ENCODE assay signal across 1 cellular context in the genomic region with DNA sequence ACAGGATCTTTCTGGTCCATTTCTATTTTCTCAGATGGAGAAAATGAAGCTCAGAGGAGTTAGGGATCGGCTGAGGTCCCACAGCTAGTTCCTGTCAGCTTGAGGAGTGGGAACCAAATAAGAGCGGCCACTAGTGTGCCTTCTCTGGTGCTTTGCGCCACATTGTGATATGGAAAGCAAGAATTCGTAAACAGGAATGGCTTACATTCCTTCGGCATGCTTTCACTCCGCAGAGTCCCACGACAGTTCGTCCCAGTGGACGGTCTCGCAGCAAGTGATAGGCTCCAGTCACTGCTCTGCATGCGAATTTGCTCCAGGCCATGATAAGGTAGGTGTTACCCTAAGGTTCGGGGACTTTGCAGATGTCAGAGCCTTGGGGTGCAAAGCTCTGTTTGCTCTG.
TF ChIP-seq lines count a peak whose summit lies in the region.

No MANE protein-coding gene starts in this region.

TF ChIP-seq in GM23338, 12 proteins besides CTCF, POLR2A, EP300 and RAD21 (continued from another document):
- TF ChIP-seq, protein P1, sequence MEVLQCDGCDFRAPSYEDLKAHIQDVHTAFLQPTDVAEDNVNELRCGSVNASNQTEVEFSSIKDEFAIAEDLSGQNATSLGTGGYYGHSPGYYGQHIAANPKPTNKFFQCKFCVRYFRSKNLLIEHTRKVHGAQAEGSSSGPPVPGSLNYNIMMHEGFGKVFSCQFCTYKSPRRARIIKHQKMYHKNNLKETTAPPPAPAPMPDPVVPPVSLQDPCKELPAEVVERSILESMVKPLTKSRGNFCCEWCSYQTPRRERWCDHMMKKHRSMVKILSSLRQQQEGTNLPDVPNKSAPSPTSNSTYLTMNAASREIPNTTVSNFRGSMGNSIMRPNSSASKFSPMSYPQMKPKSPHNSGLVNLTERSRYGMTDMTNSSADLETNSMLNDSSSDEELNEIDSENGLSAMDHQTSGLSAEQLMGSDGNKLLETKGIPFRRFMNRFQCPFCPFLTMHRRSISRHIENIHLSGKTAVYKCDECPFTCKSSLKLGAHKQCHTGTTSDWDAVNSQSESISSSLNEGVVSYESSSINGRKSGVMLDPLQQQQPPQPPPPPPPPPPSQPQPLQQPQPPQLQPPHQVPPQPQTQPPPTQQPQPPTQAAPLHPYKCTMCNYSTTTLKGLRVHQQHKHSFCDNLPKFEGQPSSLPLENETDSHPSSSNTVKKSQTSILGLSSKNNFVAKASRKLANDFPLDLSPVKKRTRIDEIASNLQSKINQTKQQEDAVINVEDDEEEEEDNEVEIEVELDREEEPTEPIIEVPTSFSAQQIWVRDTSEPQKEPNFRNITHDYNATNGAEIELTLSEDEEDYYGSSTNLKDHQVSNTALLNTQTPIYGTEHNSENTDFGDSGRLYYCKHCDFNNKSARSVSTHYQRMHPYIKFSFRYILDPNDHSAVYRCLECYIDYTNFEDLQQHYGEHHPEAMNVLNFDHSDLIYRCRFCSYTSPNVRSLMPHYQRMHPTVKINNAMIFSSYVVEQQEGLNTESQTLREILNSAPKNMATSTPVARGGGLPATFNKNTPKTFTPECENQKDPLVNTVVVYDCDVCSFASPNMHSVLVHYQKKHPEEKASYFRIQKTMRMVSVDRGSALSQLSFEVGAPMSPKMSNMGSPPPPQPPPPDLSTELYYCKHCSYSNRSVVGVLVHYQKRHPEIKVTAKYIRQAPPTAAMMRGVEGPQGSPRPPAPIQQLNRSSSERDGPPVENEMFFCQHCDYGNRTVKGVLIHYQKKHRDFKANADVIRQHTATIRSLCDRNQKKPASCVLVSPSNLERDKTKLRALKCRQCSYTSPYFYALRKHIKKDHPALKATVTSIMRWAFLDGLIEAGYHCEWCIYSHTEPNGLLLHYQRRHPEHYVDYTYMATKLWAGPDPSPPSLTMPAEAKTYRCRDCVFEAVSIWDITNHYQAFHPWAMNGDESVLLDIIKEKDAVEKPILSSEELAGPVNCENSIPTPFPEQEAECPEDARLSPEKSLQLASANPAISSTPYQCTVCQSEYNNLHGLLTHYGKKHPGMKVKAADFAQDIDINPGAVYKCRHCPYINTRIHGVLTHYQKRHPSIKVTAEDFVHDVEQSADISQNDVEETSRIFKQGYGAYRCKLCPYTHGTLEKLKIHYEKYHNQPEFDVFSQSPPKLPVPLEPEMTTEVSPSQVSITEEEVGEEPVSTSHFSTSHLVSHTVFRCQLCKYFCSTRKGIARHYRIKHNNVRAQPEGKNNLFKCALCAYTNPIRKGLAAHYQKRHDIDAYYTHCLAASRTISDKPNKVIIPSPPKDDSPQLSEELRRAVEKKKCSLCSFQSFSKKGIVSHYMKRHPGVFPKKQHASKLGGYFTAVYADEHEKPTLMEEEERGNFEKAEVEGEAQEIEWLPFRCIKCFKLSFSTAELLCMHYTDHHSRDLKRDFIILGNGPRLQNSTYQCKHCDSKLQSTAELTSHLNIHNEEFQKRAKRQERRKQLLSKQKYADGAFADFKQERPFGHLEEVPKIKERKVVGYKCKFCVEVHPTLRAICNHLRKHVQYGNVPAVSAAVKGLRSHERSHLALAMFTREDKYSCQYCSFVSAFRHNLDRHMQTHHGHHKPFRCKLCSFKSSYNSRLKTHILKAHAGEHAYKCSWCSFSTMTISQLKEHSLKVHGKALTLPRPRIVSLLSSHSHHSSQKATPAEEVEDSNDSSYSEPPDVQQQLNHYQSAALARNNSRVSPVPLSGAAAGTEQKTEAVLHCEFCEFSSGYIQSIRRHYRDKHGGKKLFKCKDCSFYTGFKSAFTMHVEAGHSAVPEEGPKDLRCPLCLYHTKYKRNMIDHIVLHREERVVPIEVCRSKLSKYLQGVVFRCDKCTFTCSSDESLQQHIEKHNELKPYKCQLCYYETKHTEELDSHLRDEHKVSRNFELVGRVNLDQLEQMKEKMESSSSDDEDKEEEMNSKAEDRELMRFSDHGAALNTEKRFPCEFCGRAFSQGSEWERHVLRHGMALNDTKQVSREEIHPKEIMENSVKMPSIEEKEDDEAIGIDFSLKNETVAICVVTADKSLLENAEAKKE (CRISPR knock-in tag; IDR thresholded peaks at IDR 0.05): no peak
- no peak for TF ChIP-seq CREB1 (CRISPR knock-in tag; IDR thresholded peaks at IDR 0.05; ENCODE audit: low read depth)
